Comparison of ENCODE assay signal across 2 cellular contexts in the genomic region with DNA sequence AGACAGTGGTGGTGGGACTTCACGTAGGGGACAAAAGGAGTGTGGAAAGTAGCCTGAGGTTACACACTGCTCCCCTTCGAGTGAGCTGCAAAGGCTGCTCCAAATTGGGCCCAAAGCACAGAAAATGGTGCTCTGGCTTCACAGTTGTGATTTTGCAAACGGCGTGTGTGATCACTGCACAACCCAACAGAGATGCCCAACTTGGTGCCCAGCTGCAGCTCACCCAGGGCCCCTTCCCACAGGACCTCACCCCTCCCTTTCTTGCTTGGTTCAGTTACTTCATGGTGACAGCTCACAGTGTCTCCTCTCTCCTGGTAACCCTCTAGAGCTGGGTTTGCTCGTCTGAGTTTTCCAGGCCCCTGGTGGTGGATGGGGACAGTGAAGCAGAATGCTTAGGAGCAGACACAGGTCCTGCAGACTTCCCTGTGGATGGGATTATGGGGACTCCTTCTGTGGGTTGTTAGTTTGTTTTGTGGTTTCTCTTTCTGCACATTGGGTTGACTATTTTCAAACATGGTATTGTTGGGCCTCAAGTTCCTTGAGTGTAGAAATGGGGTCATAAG.
TF ChIP-seq lines count a peak whose summit lies in the region.

No MANE protein-coding gene starts in this region.

TF ChIP-seq in GM23338, 12 proteins besides CTCF, POLR2A, EP300 and RAD21 (continues in another document):
- no peak for TF ChIP-seq CREB1 (CRISPR knock-in tag; IDR thresholded peaks at IDR 0.05; ENCODE audit: low read depth)
- no peak for TF ChIP-seq ZNF331 (CRISPR knock-in tag; IDR thresholded peaks at IDR 0.05; ENCODE audit: low read depth)
- no peak for TF ChIP-seq NANOG (IDR thresholded peaks at IDR 0.05; ENCODE audit: borderline replicate concordance)
- no peak for TF ChIP-seq POLR2AphosphoS5 (IDR thresholded peaks at IDR 0.05; ENCODE audit: low read depth)
- no peak for TF ChIP-seq STAT1 (IDR thresholded peaks at IDR 0.05; ENCODE audit: unreplicated experiment)
- TF ChIP-seq JUNB (IDR thresholded peaks at IDR 0.05; ENCODE audit: unreplicated experiment) = no peak
- TF ChIP-seq, protein P1, sequence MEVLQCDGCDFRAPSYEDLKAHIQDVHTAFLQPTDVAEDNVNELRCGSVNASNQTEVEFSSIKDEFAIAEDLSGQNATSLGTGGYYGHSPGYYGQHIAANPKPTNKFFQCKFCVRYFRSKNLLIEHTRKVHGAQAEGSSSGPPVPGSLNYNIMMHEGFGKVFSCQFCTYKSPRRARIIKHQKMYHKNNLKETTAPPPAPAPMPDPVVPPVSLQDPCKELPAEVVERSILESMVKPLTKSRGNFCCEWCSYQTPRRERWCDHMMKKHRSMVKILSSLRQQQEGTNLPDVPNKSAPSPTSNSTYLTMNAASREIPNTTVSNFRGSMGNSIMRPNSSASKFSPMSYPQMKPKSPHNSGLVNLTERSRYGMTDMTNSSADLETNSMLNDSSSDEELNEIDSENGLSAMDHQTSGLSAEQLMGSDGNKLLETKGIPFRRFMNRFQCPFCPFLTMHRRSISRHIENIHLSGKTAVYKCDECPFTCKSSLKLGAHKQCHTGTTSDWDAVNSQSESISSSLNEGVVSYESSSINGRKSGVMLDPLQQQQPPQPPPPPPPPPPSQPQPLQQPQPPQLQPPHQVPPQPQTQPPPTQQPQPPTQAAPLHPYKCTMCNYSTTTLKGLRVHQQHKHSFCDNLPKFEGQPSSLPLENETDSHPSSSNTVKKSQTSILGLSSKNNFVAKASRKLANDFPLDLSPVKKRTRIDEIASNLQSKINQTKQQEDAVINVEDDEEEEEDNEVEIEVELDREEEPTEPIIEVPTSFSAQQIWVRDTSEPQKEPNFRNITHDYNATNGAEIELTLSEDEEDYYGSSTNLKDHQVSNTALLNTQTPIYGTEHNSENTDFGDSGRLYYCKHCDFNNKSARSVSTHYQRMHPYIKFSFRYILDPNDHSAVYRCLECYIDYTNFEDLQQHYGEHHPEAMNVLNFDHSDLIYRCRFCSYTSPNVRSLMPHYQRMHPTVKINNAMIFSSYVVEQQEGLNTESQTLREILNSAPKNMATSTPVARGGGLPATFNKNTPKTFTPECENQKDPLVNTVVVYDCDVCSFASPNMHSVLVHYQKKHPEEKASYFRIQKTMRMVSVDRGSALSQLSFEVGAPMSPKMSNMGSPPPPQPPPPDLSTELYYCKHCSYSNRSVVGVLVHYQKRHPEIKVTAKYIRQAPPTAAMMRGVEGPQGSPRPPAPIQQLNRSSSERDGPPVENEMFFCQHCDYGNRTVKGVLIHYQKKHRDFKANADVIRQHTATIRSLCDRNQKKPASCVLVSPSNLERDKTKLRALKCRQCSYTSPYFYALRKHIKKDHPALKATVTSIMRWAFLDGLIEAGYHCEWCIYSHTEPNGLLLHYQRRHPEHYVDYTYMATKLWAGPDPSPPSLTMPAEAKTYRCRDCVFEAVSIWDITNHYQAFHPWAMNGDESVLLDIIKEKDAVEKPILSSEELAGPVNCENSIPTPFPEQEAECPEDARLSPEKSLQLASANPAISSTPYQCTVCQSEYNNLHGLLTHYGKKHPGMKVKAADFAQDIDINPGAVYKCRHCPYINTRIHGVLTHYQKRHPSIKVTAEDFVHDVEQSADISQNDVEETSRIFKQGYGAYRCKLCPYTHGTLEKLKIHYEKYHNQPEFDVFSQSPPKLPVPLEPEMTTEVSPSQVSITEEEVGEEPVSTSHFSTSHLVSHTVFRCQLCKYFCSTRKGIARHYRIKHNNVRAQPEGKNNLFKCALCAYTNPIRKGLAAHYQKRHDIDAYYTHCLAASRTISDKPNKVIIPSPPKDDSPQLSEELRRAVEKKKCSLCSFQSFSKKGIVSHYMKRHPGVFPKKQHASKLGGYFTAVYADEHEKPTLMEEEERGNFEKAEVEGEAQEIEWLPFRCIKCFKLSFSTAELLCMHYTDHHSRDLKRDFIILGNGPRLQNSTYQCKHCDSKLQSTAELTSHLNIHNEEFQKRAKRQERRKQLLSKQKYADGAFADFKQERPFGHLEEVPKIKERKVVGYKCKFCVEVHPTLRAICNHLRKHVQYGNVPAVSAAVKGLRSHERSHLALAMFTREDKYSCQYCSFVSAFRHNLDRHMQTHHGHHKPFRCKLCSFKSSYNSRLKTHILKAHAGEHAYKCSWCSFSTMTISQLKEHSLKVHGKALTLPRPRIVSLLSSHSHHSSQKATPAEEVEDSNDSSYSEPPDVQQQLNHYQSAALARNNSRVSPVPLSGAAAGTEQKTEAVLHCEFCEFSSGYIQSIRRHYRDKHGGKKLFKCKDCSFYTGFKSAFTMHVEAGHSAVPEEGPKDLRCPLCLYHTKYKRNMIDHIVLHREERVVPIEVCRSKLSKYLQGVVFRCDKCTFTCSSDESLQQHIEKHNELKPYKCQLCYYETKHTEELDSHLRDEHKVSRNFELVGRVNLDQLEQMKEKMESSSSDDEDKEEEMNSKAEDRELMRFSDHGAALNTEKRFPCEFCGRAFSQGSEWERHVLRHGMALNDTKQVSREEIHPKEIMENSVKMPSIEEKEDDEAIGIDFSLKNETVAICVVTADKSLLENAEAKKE (CRISPR knock-in tag; IDR thresholded peaks at IDR 0.05) = no peak
- TF ChIP-seq, protein P2, sequence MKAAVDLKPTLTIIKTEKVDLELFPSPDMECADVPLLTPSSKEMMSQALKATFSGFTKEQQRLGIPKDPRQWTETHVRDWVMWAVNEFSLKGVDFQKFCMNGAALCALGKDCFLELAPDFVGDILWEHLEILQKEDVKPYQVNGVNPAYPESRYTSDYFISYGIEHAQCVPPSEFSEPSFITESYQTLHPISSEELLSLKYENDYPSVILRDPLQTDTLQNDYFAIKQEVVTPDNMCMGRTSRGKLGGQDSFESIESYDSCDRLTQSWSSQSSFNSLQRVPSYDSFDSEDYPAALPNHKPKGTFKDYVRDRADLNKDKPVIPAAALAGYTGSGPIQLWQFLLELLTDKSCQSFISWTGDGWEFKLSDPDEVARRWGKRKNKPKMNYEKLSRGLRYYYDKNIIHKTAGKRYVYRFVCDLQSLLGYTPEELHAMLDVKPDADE (IDR thresholded peaks at IDR 0.05) = no peak
- no peak for TF ChIP-seq EZH2 (IDR thresholded peaks at IDR 0.05; ENCODE audit: low read depth, unreplicated experiment)
- no peak for TF ChIP-seq EZH2phosphoT487 (IDR thresholded peaks at IDR 0.05; ENCODE audit: unreplicated experiment)

TF ChIP-seq in H1, 55 proteins besides CTCF, POLR2A, EP300 and RAD21:
- TF ChIP-seq ASH2L (IDR thresholded peaks at IDR 0.05; ENCODE audit: low read length) = no peak
- TF ChIP-seq JUND (IDR thresholded peaks at IDR 0.05; ENCODE audit: low read length) = no peak
